In the genomic region with DNA sequence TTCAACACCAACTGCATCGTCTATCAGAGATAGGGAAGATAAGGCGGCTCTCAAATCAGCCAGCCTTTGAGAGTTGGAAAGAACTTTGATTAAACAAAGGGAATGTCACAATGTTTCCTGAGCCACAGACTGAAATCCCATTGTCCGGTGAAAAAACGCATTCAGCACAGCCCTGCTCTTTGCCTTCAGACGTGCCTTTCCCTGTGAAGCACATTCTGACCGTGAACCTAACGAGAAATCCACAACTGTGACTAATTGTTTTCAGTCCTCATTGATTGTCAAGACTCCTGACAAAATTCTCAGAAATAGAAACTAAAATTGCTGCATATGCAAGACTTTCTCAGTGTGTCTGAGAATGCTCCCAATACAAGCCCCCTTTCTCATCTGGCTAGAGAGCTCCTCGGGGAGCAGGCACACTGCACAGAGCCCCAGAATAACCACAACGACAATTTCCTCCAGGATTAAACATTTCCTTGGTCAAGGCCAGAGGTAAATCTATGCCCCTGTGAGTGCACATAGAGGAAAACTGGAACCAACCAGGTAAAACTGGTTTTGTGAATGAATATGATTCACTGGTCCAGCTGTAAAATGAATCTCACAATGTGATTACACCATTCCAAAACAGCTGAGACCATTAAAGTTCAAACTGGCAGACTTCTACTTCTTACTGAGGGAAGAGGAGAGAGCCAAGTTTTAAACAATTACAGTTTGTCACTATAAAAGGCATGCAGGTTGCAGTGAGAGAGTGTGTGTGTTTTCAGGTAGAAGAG, we compare ENCODE assay signal across 11 cellular contexts.
DNase-seq lines count a peak whose midpoint lies in the region; ATAC-seq and TF ChIP-seq lines count a peak whose summit lies in the region.
"Had no signal": no experiment of that assay in that cellular context is flagged by ENCODE, and none has a peak within 500 bp of the region (broad histone marks: within the 10 kb centered on the region; RNA-seq: fewer than 3 reads in every experiment).

No MANE protein-coding gene starts in this region.

- no peaks in the 10 kb centered on the region for H3K27me3 ChIP-seq in heart left ventricle

- H3K27me3 Mint-ChIP-seq in HFFc6 (ENCODE audit: insufficient read depth), result no peaks in the 10 kb centered on the region
- peaks cover 9% of the 10 kb centered on the region for H3K27me3 Mint-ChIP-seq in activated CD8-positive, alpha-beta T cell treated with anti-CD3 and anti-CD28 coated beads, Interleukin-2, amount 10 ng/mL, durations not matched to agents 7 days and 5 days (ENCODE audit: low read depth)

- peaks cover 0 to 29% (median 14%) of the 10 kb centered on the region in 12 donors for H3K4me1 ChIP-seq in heart left ventricle

- H3K36me3 ChIP-seq in heart left ventricle, result no peaks in the 10 kb centered on the region

- peak overlapping the region; percentile 84 for H3K27ac Mint-ChIP-seq in HFFc6
- H3K27ac Mint-ChIP-seq in activated CD8-positive, alpha-beta T cell treated with anti-CD3 and anti-CD28 coated beads, Interleukin-2, amount 10 ng/mL, durations not matched to agents 7 days and 5 days, result peak overlapping the region; percentile 23

- POLR2A ChIA-PET in activated CD8-positive, alpha-beta T cell treated with anti-CD3 and anti-CD28 coated beads, Interleukin-2, amount 10 ng/mL, durations not matched to agents 7 days and 5 days (lab: Charles Lee), result no interaction called here

- H3K36me3 Mint-ChIP-seq in HFFc6 (ENCODE audit: low read depth), result no peaks in the 10 kb centered on the region
- H3K36me3 Mint-ChIP-seq in activated CD8-positive, alpha-beta T cell treated with anti-CD3 and anti-CD28 coated beads, Interleukin-2, amount 10 ng/mL, durations not matched to agents 7 days and 5 days (ENCODE audit: low read depth), result peaks cover 1% of the 10 kb centered on the region

- peak overlapping the region in 3 of 12 donors; percentile 1 to 10 (median 9) for H3K4me3 ChIP-seq in heart left ventricle

- DNase-seq in HFFc6, result peak; percentile 51
- no peak for DNase-seq in activated CD8-positive, alpha-beta T cell treated with anti-CD3 and anti-CD28 coated beads, Interleukin-2, amount 10 ng/mL, durations not matched to agents 7 days and 5 days
- DNase-seq in heart left ventricle, result no peak
- peak; percentile 32 for DNase-seq in retina
- no peak for DNase-seq in hepatic stellate cell (ENCODE audit: low spot score)
- no peak for DNase-seq in GM10266 (ENCODE audit: extremely low spot score)
- DNase-seq in effector CD8-positive, alpha-beta T cell (lab: John Stamatoyannopoulos, UW), result no peak
- DNase-seq: activated CD8-positive, alpha-beta memory T cell treated with anti-CD3 and anti-CD28 coated beads, Interleukin-2, amount 50 U/mL, for 48 hours; hypothalamus; NCI-H774 had no signal

- H3K27ac ChIP-seq in heart left ventricle, result peak overlapping the region in 11 of 12 donors; percentile 14 to 73 (median 55)

- peak overlapping the region; percentile 79 for H3K4me3 Mint-ChIP-seq in HFFc6
- H3K4me3 Mint-ChIP-seq in activated CD8-positive, alpha-beta T cell treated with anti-CD3 and anti-CD28 coated beads, Interleukin-2, amount 10 ng/mL, durations not matched to agents 7 days and 5 days, result no peak overlapping the region

- no peaks in the 10 kb centered on the region for H3K9me3 ChIP-seq in heart left ventricle

- intact Hi-C loops in heart left ventricle (cut with DNase I), result loop anchor here in 1 of 10 donors (10.0 kb wide), 1 partner anchor 565 kb away; a partner anchor contains a TSS

- H3K4me1 Mint-ChIP-seq in HFFc6 (ENCODE audit: low read depth), result peaks cover 49% of the 10 kb centered on the region
- peaks cover 9% of the 10 kb centered on the region for H3K4me1 Mint-ChIP-seq in activated CD8-positive, alpha-beta T cell treated with anti-CD3 and anti-CD28 coated beads, Interleukin-2, amount 10 ng/mL, durations not matched to agents 7 days and 5 days (ENCODE audit: low read depth)

- TF ChIP-seq POLR2A in heart left ventricle (IDR thresholded peaks at IDR 0.05), result no peak

- H3K9me3 Mint-ChIP-seq in HFFc6, result no peaks in the 10 kb centered on the region
- no peaks in the 10 kb centered on the region for H3K9me3 Mint-ChIP-seq in activated CD8-positive, alpha-beta T cell treated with anti-CD3 and anti-CD28 coated beads, Interleukin-2, amount 10 ng/mL, durations not matched to agents 7 days and 5 days (ENCODE audit: insufficient read depth)

- WGBS in heart left ventricle, 4 donors, result 41 to 53% (median 48%) methylated on average over 9 of the region's 9 CpGs

- CTCF ChIA-PET in activated CD8-positive, alpha-beta T cell treated with anti-CD3 and anti-CD28 coated beads, Interleukin-2, amount 10 ng/mL, durations not matched to agents 7 days and 5 days (lab: Charles Lee), result no interaction called here

- TF ChIP-seq CTCF in HFFc6 (IDR thresholded peaks at IDR 0.05), result no peak
- TF ChIP-seq CTCF in heart left ventricle (IDR thresholded peaks at IDR 0.05), result no peak
- TF ChIP-seq CTCF in GM10266 (IDR thresholded peaks at IDR 0.05; ENCODE audit: control insufficient read depth, insufficient read depth, low read depth, missing control alignments), result no peak

- ATAC-seq in activated CD8-positive, alpha-beta T cell treated with anti-CD3 and anti-CD28 coated beads, Interleukin-2, amount 10 ng/mL, durations not matched to agents 7 days and 5 days, result no peak
- ATAC-seq in heart left ventricle, result peak; percentile 34 to 77 (median 64)
- ATAC-seq in GM21367 (IDR thresholded peaks at IDR 0.05; ENCODE audit: unreplicated experiment), result no peak

Comparison
In these comparisons a context has a peak if more than half of its experiments do, and no peak if none do; other contexts are left out.
1. DNase-seq: peak in HFFc6 (single experiment) and retina (single experiment); none in activated CD8-positive, alpha-beta T cell treated with anti-CD3 and anti-CD28 coated beads, Interleukin-2, amount 10 ng/mL, durations not matched to agents 7 days and 5 days (single experiment), heart left ventricle (0 of 5), hepatic stellate cell (single experiment), GM10266 (single experiment) and effector CD8-positive, alpha-beta T cell (single experiment).
2. ATAC-seq: peak in heart left ventricle (4 of 4); none in activated CD8-positive, alpha-beta T cell treated with anti-CD3 and anti-CD28 coated beads, Interleukin-2, amount 10 ng/mL, durations not matched to agents 7 days and 5 days (single experiment) and GM21367 (single experiment).